24 cellular contexts compared by ENCODE assay signal in genomic region chr1:145828368-145829016, GRCh38. TPM values are rescaled to one million over a fixed set of nuclear protein-coding genes. Genes with fewer than 3 reads are reported as not detected.
DNase-seq lines count a peak whose midpoint lies in the region; ATAC-seq, FAIRE-seq and TF ChIP-seq lines count a peak whose summit lies in the region.
"Had no signal": no experiment of that assay in that cellular context is flagged by ENCODE, and none has a peak within 500 bp of the region (broad histone marks: within the 10 kb centered on the region; RNA-seq: fewer than 3 reads in every experiment).

No MANE protein-coding gene starts in this region.

- no peak overlapping the region for H3K4me3 ChIP-seq in endodermal cell (ENCODE audit: low read length)
- H3K4me3 ChIP-seq: BLaER1 treated with 17β-estradiol and CSF1 and Interleukin-3, amounts not matched to agents 10 nM and 100 nM; esophagus squamous epithelium; prostate gland; smooth muscle cell had no signal

- H3K9ac ChIP-seq in endodermal cell (ENCODE audit: extremely low read depth, low read length, poor library complexity, severe bottlenecking): no peak overlapping the region

- H3K4me1 ChIP-seq in endodermal cell (ENCODE audit: control insufficient read depth, insufficient read depth, low read length): no peaks in the 10 kb centered on the region

- DNase-seq in activated CD4-positive, CD25-positive, alpha-beta regulatory T cell (lab: John Stamatoyannopoulos, UW): no peak
- peak; percentile 67 for DNase-seq in GM10266 (ENCODE audit: extremely low spot score)
- DNase-seq in endodermal cell: no peak
- no peak for DNase-seq in GM19239 (ENCODE audit: insufficient read length, low spot score)
- DNase-seq: 8988T; activated CD4-positive, alpha-beta T cell treated with anti-CD3 and anti-CD28 coated beads for 48 hours; activated gamma-delta T cell; DMS79; esophagus squamous epithelium; H7; mammary epithelial cell; NCI-H146; SHP77 treated with DMSO at 0.1 percent for 48 hours; stimulated activated naive CD4-positive, alpha-beta T cell treated with Interleukin-2 at 50 U/mL for 16 hours had no signal

- ATAC-seq in activated CD4-positive, CD25-positive, alpha-beta regulatory T cell treated with anti-CD3 and anti-CD28 coated beads, Interleukin-2, amount 50 U/mL, for 24 hours: peak; percentile 77
- ATAC-seq in HG02798 (IDR thresholded peaks at IDR 0.05; ENCODE audit: poor library complexity, unreplicated experiment): no peak

- H3K36me3 ChIP-seq in endodermal cell (ENCODE audit: control insufficient read depth, insufficient read depth, low read length): peaks cover 73% of the 10 kb centered on the region

- peaks cover 31% of the 10 kb centered on the region for H3K4me1 Mint-ChIP-seq in T-helper 1 cell treated with Interleukin-12 subunit alpha and Interleukin-12 subunit beta and Interleukin-4 antibody, amounts not matched to agents 30 μg/mL and 1 μg/mL, for 36 hours (ENCODE audit: low read depth)
- H3K4me1 Mint-ChIP-seq in brain (peaks cover 24% of the 10 kb centered on the region), endodermal cell (peaks cover 6% of the 10 kb centered on the region)

- TF ChIP-seq CTCF in GM10266 (IDR thresholded peaks at IDR 0.05; ENCODE audit: control insufficient read depth, insufficient read depth, low read depth, missing control alignments) (no peak), brain (conservative IDR thresholded peaks at IDR 0.05) (no peak), endodermal cell (conservative IDR thresholded peaks at IDR 0.05) (no peak)

- H3K27ac ChIP-seq in endodermal cell (ENCODE audit: low read depth, low read length): no peak overlapping the region
- H3K27ac ChIP-seq: BLaER1 treated with 17β-estradiol and CSF1 and Interleukin-3, amounts not matched to agents 10 nM and 100 nM; esophagus squamous epithelium; prostate gland had no signal

- peak overlapping the region; percentile 60 for H3K27ac Mint-ChIP-seq in T-helper 1 cell treated with Interleukin-12 subunit alpha and Interleukin-12 subunit beta and Interleukin-4 antibody, amounts not matched to agents 30 μg/mL and 1 μg/mL, for 36 hours
- H3K27ac Mint-ChIP-seq in brain (peak overlapping the region in 4 of 5 experiments; percentile 6 to 40 (median 17)), endodermal cell (no peak overlapping the region)
- H3K27ac Mint-ChIP-seq: nephron had no signal

- no peaks in the 10 kb centered on the region for H3K27me3 Mint-ChIP-seq in T-helper 1 cell treated with Interleukin-12 subunit alpha and Interleukin-12 subunit beta and Interleukin-4 antibody, amounts not matched to agents 30 μg/mL and 1 μg/mL, for 36 hours (ENCODE audit: low read depth)
- H3K27me3 Mint-ChIP-seq in brain: peaks cover 7% of the 10 kb centered on the region
- no peaks in the 10 kb centered on the region for H3K27me3 Mint-ChIP-seq in endodermal cell (ENCODE audit: insufficient read depth)

- H3K9me3 Mint-ChIP-seq in T-helper 1 cell treated with Interleukin-12 subunit alpha and Interleukin-12 subunit beta and Interleukin-4 antibody, amounts not matched to agents 30 μg/mL and 1 μg/mL, for 36 hours: no peaks in the 10 kb centered on the region
- H3K9me3 Mint-ChIP-seq in brain (no peaks in the 10 kb centered on the region), endodermal cell (no peaks in the 10 kb centered on the region)
- H3K9me3 Mint-ChIP-seq: nephron had no signal

- no peak for FAIRE-seq in GM19239 (lab: Jason Lieb, UNC)
- FAIRE-seq: bronchial epithelial cell, islet of Langerhans had no signal

- H3K27me3 ChIP-seq in endodermal cell (ENCODE audit: control insufficient read depth, insufficient read depth, low read length, poor library complexity, severe bottlenecking): no peaks in the 10 kb centered on the region
- H3K27me3 ChIP-seq: BLaER1 treated with 17β-estradiol and CSF1 and Interleukin-3, amounts not matched to agents 10 nM and 100 nM; esophagus squamous epithelium had no signal

- no peaks in the 10 kb centered on the region for H3K9me3 ChIP-seq in endodermal cell (ENCODE audit: control insufficient read depth, low read length)
- H3K9me3 ChIP-seq: BLaER1 treated with 17β-estradiol and CSF1 and Interleukin-3, amounts not matched to agents 10 nM and 100 nM; esophagus squamous epithelium; prostate gland had no signal

- H3K36me3 Mint-ChIP-seq in T-helper 1 cell treated with Interleukin-12 subunit alpha and Interleukin-12 subunit beta and Interleukin-4 antibody, amounts not matched to agents 30 μg/mL and 1 μg/mL, for 36 hours (ENCODE audit: low read depth): peaks cover 54% of the 10 kb centered on the region
- H3K36me3 Mint-ChIP-seq in brain (peaks cover 72% of the 10 kb centered on the region), endodermal cell (ENCODE audit: low read depth) (peaks cover 70% of the 10 kb centered on the region)

- no peak overlapping the region for H3K4me3 Mint-ChIP-seq in T-helper 1 cell treated with Interleukin-12 subunit alpha and Interleukin-12 subunit beta and Interleukin-4 antibody, amounts not matched to agents 30 μg/mL and 1 μg/mL, for 36 hours
- H3K4me3 Mint-ChIP-seq in brain: peak overlapping the region in 1 of 5 experiments; percentile 55
- no peak overlapping the region for H3K4me3 Mint-ChIP-seq in endodermal cell
- H3K4me3 Mint-ChIP-seq: nephron had no signal

RNA-seq across cellular contexts. Expression of gene POLR3C, which starts 4.5 kb away (rescaled TPM):
- 29.8 TPM for polyA plus RNA-seq in brain (ENCODE audit: insufficient read depth, low read depth, low replicate concordance)
- 10 to 100 TPM; 32.7 to 37.9 TPM for total RNA-seq in endodermal cell
- 34.2 TPM for polyA plus RNA-seq in endodermal cell (2013, experiment 1 of 2)
- polyA plus RNA-seq in endodermal cell (2013, experiment 2 of 2): 27.8 TPM

RNA-seq across cellular contexts. Expression of gene RNF115, which starts 4.6 kb away (rescaled TPM):
- polyA plus RNA-seq in brain (ENCODE audit: insufficient read depth, low read depth, low replicate concordance): 8.8 TPM
- total RNA-seq in endodermal cell: 10 to 100 TPM; 17.7 to 19.3 TPM
- polyA plus RNA-seq in endodermal cell (2013, experiment 1 of 2): 8.6 TPM
- 9.9 TPM for polyA plus RNA-seq in endodermal cell (2013, experiment 2 of 2)

RNA-seq across cellular contexts. Expression of gene NUDT17, which starts 16.9 kb away (rescaled TPM):
- 16.3 TPM for polyA plus RNA-seq in brain (ENCODE audit: insufficient read depth, low read depth, low replicate concordance)
- 1 to 10 TPM; 2.8 to 4.0 TPM for total RNA-seq in endodermal cell
- 4.2 TPM for polyA plus RNA-seq in endodermal cell (2013, experiment 1 of 2)
- polyA plus RNA-seq in endodermal cell (2013, experiment 2 of 2): 2.9 TPM

RNA-seq across cellular contexts. Expression of gene PIAS3, which starts 30.4 kb away (rescaled TPM):
- 68.4 TPM for polyA plus RNA-seq in brain (ENCODE audit: insufficient read depth, low read depth, low replicate concordance)
- 10 to 100 TPM; 44.8 to 53.4 TPM for total RNA-seq in endodermal cell
- polyA plus RNA-seq in endodermal cell (2013, experiment 1 of 2): 45.1 TPM
- polyA plus RNA-seq in endodermal cell (2013, experiment 2 of 2): 41.6 TPM

RNA-seq across cellular contexts. Expression of gene ANKRD35, which starts 57.2 kb away (rescaled TPM):
- polyA plus RNA-seq in brain (ENCODE audit: insufficient read depth, low read depth, low replicate concordance): 32.8 TPM
- 1 to 10 TPM in 1 of 2 donors, under 1 TPM in 1; 0.88 to 1.4 TPM for total RNA-seq in endodermal cell
- polyA plus RNA-seq in endodermal cell (2013, experiment 1 of 2): 0.68 TPM
- polyA plus RNA-seq in endodermal cell (2013, experiment 2 of 2): 0.70 TPM
